In genomic region chr10:5465976-5466450, GRCh38 we compare ENCODE assay signal across 15 cellular contexts. TPM values are rescaled to one million over a fixed set of nuclear protein-coding genes. Genes with fewer than 3 reads are reported as not detected.
DNase-seq lines count a peak whose midpoint lies in the region; ATAC-seq and TF ChIP-seq lines count a peak whose summit lies in the region.
"Had no signal": no experiment of that assay in that cellular context is flagged by ENCODE, and none has a peak within 500 bp of the region (broad histone marks: within the 10 kb centered on the region; RNA-seq: fewer than 3 reads in every experiment).

No MANE protein-coding gene starts in this region.

- 51% methylated on average over 12 of the region's 12 CpGs for WGBS in prostate gland

- peaks cover 19% of the 10 kb centered on the region for H3K27me3 Mint-ChIP-seq in GM23338 (ENCODE audit: insufficient read depth, low read depth, poor library complexity)

- DNase-seq in GM23338 (ENCODE audit: low spot score) (peak; percentile 28), ascending aorta (ENCODE audit: low spot score in 2 of 2) (no peak), prostate gland (ENCODE audit: low spot score) (no peak), T1000 (lab: John Stamatoyannopoulos, UW) (no peak), NCI-H2227 treated with DMSO at 0.1 percent for 48 hours (lab: John Stamatoyannopoulos, UW) (no peak), activated gamma-delta T cell treated with Interleukin-2 at 50 U/mL for 16 hours (no peak)
- DNase-seq in activated CD8-positive, alpha-beta memory T cell treated with anti-CD3 and anti-CD28 coated beads for 24 hours = no peak
- DNase-seq: activated CD8-positive, alpha-beta memory T cell treated with anti-CD3 and anti-CD28 coated beads, Interleukin-2, amount 50 U/mL, for 4 hours; activated naive CD8-positive, alpha-beta T cell treated with anti-CD3 and anti-CD28 coated beads, Interleukin-2, amount 10 ng/mL, durations not matched to agents 7 days and 5 days; gastrocnemius medialis; NCI-H524 treated with DMSO at 0.1 percent for 48 hours; occipital lobe; Right ventricle myocardium superior had no signal

- peak overlapping the region; percentile 72 for H3K4me2 ChIP-seq in GM23338

- TF ChIP-seq CTCF in GM23338 (conservative IDR thresholded peaks at IDR 0.05; ENCODE audit: low read depth in 2 of 2) = no peak
- no peak for TF ChIP-seq CTCF in ascending aorta (IDR thresholded peaks at IDR 0.05)
- no peak for TF ChIP-seq CTCF in prostate gland (IDR thresholded peaks at IDR 0.05)

- H3K9me3 ChIP-seq in ascending aorta (no peaks in the 10 kb centered on the region), iPS-18a (ENCODE audit: control insufficient read depth, low read depth, low read length) (no peaks in the 10 kb centered on the region), prostate gland (no peaks in the 10 kb centered on the region)
- H3K9me3 ChIP-seq: gastrocnemius medialis had no signal

- H3K4me3 Mint-ChIP-seq in GM23338 = peak overlapping the region; percentile 50; the same call in 2 of the 3 replicates
- H3K4me3 Mint-ChIP-seq: activated naive CD8-positive, alpha-beta T cell treated with anti-CD3 and anti-CD28 coated beads, Interleukin-2, amount 10 ng/mL, durations not matched to agents 7 days and 5 days had no signal

- peak; percentile 31 for ATAC-seq in GM23338
- ATAC-seq: gastrocnemius medialis, HCT116 had no signal

- H2AFZ ChIP-seq in GM23338 = peak overlapping the region; percentile 83; the same call in 1 of the 2 replicates

- no peaks in the 10 kb centered on the region for H3K79me2 ChIP-seq in GM23338 (replicated peaks; ENCODE audit: insufficient read depth)

- peaks cover 82% of the 10 kb centered on the region for H3K36me3 Mint-ChIP-seq in GM23338 (ENCODE audit: low read depth)

- 0 out of 2 replicates have a peak, but pooled peaks cover 3% of the 10 kb centered on the region for H3K36me3 ChIP-seq in GM23338 (ENCODE audit: insufficient read depth)
- H3K36me3 ChIP-seq in ascending aorta = no peaks in the 10 kb centered on the region
- no peaks in the 10 kb centered on the region for H3K36me3 ChIP-seq in iPS-18a (ENCODE audit: control insufficient read depth, low read depth, low read length)
- H3K36me3 ChIP-seq in prostate gland = no peaks in the 10 kb centered on the region
- H3K36me3 ChIP-seq: gastrocnemius medialis had no signal

- H3K27ac ChIP-seq in GM23338 (ENCODE audit: low read depth) (peak overlapping the region; percentile 91), ascending aorta (peak overlapping the region; percentile 71), iPS-18a (ENCODE audit: low read length) (peak overlapping the region; percentile 71), prostate gland (peak overlapping the region; percentile 60 to 63)
- H3K27ac ChIP-seq: gastrocnemius medialis had no signal

- peaks cover 5% of the 10 kb centered on the region; the same call in 1 of the 2 replicates for H3K9me2 ChIP-seq in GM23338 (ENCODE audit: insufficient read depth)

- intact Hi-C loops in ascending aorta (cut with DNase I) (loop anchor here (5.0 kb wide), 1 partner anchor 66 kb away; no protein-coding TSS in a partner anchor), prostate gland (cut with DNase I) (no loop called here)

- H3K4me1 Mint-ChIP-seq in GM23338 = peaks cover 46% of the 10 kb centered on the region
- H3K4me1 Mint-ChIP-seq: activated naive CD8-positive, alpha-beta T cell treated with anti-CD3 and anti-CD28 coated beads, Interleukin-2, amount 10 ng/mL, durations not matched to agents 7 days and 5 days had no signal

- H3K4me3 ChIP-seq in GM23338 (peak overlapping the region; percentile 33; the same call in 1 of the 2 replicates), ascending aorta (no peak overlapping the region), iPS-18a (ENCODE audit: low read length) (peak overlapping the region; percentile 31), prostate gland (no peak overlapping the region)
- H3K4me3 ChIP-seq: gastrocnemius medialis had no signal

- H3K27me3 ChIP-seq in GM23338 (ENCODE audit: insufficient read depth) (no peaks in the 10 kb centered on the region), ascending aorta (no peaks in the 10 kb centered on the region), iPS-18a (ENCODE audit: control insufficient read depth, insufficient read depth, low read length) (no peaks in the 10 kb centered on the region), prostate gland (replicated peaks; ENCODE audit: insufficient read depth) (no peaks in the 10 kb centered on the region)
- H3K27me3 ChIP-seq: gastrocnemius medialis had no signal

- H3K4me1 ChIP-seq in GM23338 (ENCODE audit: insufficient read depth) = peaks cover 29% of the 10 kb centered on the region
- peaks cover 0 to 16% of the 10 kb centered on the region in 2 donors for H3K4me1 ChIP-seq in ascending aorta
- H3K4me1 ChIP-seq in iPS-18a (ENCODE audit: control insufficient read depth, low read depth, low read length) = peaks cover 23% of the 10 kb centered on the region
- H3K4me1 ChIP-seq in prostate gland (replicated peaks) = peaks cover 5% of the 10 kb centered on the region

- H3K9ac ChIP-seq in iPS-18a (ENCODE audit: low read length) = peak overlapping the region; percentile 68

- H3F3A ChIP-seq in GM23338 (replicated peaks; ENCODE audit: low read depth) = 0 out of 2 replicates have a peak, but pooled peaks cover 4% of the 10 kb centered on the region

- peaks cover 67% of the 10 kb centered on the region for H3K9me3 Mint-ChIP-seq in GM23338
- H3K9me3 Mint-ChIP-seq: activated naive CD8-positive, alpha-beta T cell treated with anti-CD3 and anti-CD28 coated beads, Interleukin-2, amount 10 ng/mL, durations not matched to agents 7 days and 5 days had no signal

- H3K27ac Mint-ChIP-seq in GM23338 = peak overlapping the region; percentile 97
- H3K27ac Mint-ChIP-seq: activated naive CD8-positive, alpha-beta T cell treated with anti-CD3 and anti-CD28 coated beads, Interleukin-2, amount 10 ng/mL, durations not matched to agents 7 days and 5 days had no signal

- no peak for TF ChIP-seq POLR2A in prostate gland (IDR thresholded peaks at IDR 0.05)

- H4K20me1 ChIP-seq in GM23338 (replicated peaks; ENCODE audit: insufficient read depth) = no peaks in the 10 kb centered on the region

TF ChIP-seq in GM23338, 12 proteins besides CTCF, POLR2A, EP300 and RAD21 (continues in another document):
- TF ChIP-seq EZH2 (IDR thresholded peaks at IDR 0.05; ENCODE audit: low read depth, unreplicated experiment) (no peak), STAT1 (IDR thresholded peaks at IDR 0.05; ENCODE audit: unreplicated experiment) (no peak), NANOG (IDR thresholded peaks at IDR 0.05; ENCODE audit: borderline replicate concordance) (no peak), ZNF114 (CRISPR knock-in tag; IDR thresholded peaks at IDR 0.05) (no peak), CREB1 (CRISPR knock-in tag; IDR thresholded peaks at IDR 0.05; ENCODE audit: low read depth) (no peak), ZNF331 (CRISPR knock-in tag; IDR thresholded peaks at IDR 0.05; ENCODE audit: low read depth) (no peak), EZH2phosphoT487 (IDR thresholded peaks at IDR 0.05; ENCODE audit: unreplicated experiment) (no peak), JUNB (IDR thresholded peaks at IDR 0.05; ENCODE audit: unreplicated experiment) (no peak), POLR2AphosphoS5 (IDR thresholded peaks at IDR 0.05; ENCODE audit: low read depth) (no peak; the same call in 1 of the 2 replicates)
- TF ChIP-seq, protein P1, sequence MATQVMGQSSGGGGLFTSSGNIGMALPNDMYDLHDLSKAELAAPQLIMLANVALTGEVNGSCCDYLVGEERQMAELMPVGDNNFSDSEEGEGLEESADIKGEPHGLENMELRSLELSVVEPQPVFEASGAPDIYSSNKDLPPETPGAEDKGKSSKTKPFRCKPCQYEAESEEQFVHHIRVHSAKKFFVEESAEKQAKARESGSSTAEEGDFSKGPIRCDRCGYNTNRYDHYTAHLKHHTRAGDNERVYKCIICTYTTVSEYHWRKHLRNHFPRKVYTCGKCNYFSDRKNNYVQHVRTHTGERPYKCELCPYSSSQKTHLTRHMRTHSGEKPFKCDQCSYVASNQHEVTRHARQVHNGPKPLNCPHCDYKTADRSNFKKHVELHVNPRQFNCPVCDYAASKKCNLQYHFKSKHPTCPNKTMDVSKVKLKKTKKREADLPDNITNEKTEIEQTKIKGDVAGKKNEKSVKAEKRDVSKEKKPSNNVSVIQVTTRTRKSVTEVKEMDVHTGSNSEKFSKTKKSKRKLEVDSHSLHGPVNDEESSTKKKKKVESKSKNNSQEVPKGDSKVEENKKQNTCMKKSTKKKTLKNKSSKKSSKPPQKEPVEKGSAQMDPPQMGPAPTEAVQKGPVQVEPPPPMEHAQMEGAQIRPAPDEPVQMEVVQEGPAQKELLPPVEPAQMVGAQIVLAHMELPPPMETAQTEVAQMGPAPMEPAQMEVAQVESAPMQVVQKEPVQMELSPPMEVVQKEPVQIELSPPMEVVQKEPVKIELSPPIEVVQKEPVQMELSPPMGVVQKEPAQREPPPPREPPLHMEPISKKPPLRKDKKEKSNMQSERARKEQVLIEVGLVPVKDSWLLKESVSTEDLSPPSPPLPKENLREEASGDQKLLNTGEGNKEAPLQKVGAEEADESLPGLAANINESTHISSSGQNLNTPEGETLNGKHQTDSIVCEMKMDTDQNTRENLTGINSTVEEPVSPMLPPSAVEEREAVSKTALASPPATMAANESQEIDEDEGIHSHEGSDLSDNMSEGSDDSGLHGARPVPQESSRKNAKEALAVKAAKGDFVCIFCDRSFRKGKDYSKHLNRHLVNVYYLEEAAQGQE (IDR thresholded peaks at IDR 0.05; ENCODE audit: unreplicated experiment) = no peak
- TF ChIP-seq, protein P2, sequence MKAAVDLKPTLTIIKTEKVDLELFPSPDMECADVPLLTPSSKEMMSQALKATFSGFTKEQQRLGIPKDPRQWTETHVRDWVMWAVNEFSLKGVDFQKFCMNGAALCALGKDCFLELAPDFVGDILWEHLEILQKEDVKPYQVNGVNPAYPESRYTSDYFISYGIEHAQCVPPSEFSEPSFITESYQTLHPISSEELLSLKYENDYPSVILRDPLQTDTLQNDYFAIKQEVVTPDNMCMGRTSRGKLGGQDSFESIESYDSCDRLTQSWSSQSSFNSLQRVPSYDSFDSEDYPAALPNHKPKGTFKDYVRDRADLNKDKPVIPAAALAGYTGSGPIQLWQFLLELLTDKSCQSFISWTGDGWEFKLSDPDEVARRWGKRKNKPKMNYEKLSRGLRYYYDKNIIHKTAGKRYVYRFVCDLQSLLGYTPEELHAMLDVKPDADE (IDR thresholded peaks at IDR 0.05) = no peak

RNA-seq across cellular contexts. Expression of gene CALML5, which starts 33.4 kb away (rescaled TPM):
- total RNA-seq in GM23338 (2014; rRNA removed; shearing (Covaris generic)) = 0.27 TPM in 1 of 2 replicates, not detected in the other
- 0.26 and 0.40 TPM in 2 replicates for polyA plus RNA-seq in GM23338 (2016; fragmentation: Nextera tagmentation; extraction: Ambion mirVana)
- total RNA-seq in ascending aorta (not detected), prostate gland (10 to 100 TPM in 1 of 2 donors, under 1 TPM in 1; 0.46 to 10.5 TPM)
- total RNA-seq: activated naive CD8-positive, alpha-beta T cell treated with anti-CD3 and anti-CD28 coated beads, Interleukin-2, amount 10 ng/mL, durations not matched to agents 7 days and 5 days; gastrocnemius medialis; occipital lobe; Right ventricle myocardium superior had no signal

RNA-seq across cellular contexts. Expression of gene NET1, which starts 53.7 kb away (rescaled TPM):
- total RNA-seq in GM23338 (2014; rRNA removed; shearing (Covaris generic)) = 93.9 and 98.3 TPM in 2 replicates
- polyA plus RNA-seq in GM23338 (2016; fragmentation: Nextera tagmentation; extraction: Ambion mirVana) = 39.8 and 47.9 TPM in 2 replicates
- 95.9 TPM for total RNA-seq in ascending aorta
- 10 to 100 TPM; 55.6 to 77.6 TPM for total RNA-seq in prostate gland

RNA-seq across cellular contexts. Expression of gene CALML3, which starts 58.7 kb away (rescaled TPM):
- total RNA-seq in GM23338 (2014; rRNA removed; shearing (Covaris generic)) = not detected in 2 replicates
- not detected in 2 replicates for polyA plus RNA-seq in GM23338 (2016; fragmentation: Nextera tagmentation; extraction: Ambion mirVana)
- not detected for total RNA-seq in ascending aorta
- 1 to 10 TPM; 1.6 to 8.0 TPM for total RNA-seq in prostate gland
- total RNA-seq: activated naive CD8-positive, alpha-beta T cell treated with anti-CD3 and anti-CD28 coated beads, Interleukin-2, amount 10 ng/mL, durations not matched to agents 7 days and 5 days; gastrocnemius medialis; occipital lobe; Right ventricle myocardium superior had no signal

Comparison
In these comparisons a context has a peak if more than half of its experiments do, and no peak if none do; other contexts are left out.
1. H3K4me3 ChIP-seq: peak in GM23338 (single experiment) and iPS-18a (single experiment); none in ascending aorta (0 of 2) and prostate gland (0 of 2).
2. Peak in every context shown above with its lines, with median percentiles within 50 percentile points of each other: H3K27ac ChIP-seq.